ENCODE assay signal across 26 cellular contexts in genomic region chr14:104818714-104819161, GRCh38. TPM values are rescaled to one million over a fixed set of nuclear protein-coding genes. Genes with fewer than 3 reads are reported as not detected.
A peak's percentile ranks its signal among the peaks of the same experiment; 100 is the strongest.
DNase-seq lines count a peak whose midpoint lies in the region; ATAC-seq and TF ChIP-seq lines count a peak whose summit lies in the region.
"Had no signal": no experiment of that assay in that cellular context is flagged by ENCODE, and none has a peak within 500 bp of the region (broad histone marks: within the 10 kb centered on the region; RNA-seq: fewer than 3 reads in every experiment).

No MANE protein-coding gene starts in this region.

- DNase-seq in left ventricle myocardium superior (peak; percentile 14), right atrium auricular region (ENCODE audit: low spot score) (no peak), T-helper 17 cell (no peak), ureter (ENCODE audit: low spot score) (peak; percentile 40), HPDE6-E6E7 (ENCODE audit: extremely low spot score) (no peak)
- DNase-seq: activated gamma-delta T cell treated with Interleukin-2 at 50 U/mL for 16 hours; activated T-cell treated with anti-CD3 and anti-CD28 coated beads, Interleukin-2, amount 50 U/mL, for 1 hour; brain microvascular endothelial cell; DMS79 treated with DMSO at 0.1 percent for 48 hours; effector CD4-positive, alpha-beta T cell; hypothalamus; KG1; MG63; NCI-H1417 treated with DMSO at 0.1 percent for 48 hours; NCI-H2081 treated with DMSO at 0.1 percent for 48 hours; NCI-H226; NCI-H69; stimulated activated CD4-positive, alpha-beta T cell treated with anti-CD3 and anti-CD28 coated beads, Interleukin-4, amount 100 ng/mL, for 24 hours; transverse colon had no signal

- peaks cover 15% of the 10 kb centered on the region for H3K4me1 Mint-ChIP-seq in T-helper 17 cell
- peaks cover 13% of the 10 kb centered on the region for H3K4me1 Mint-ChIP-seq in nephron

- TF ChIP-seq CTCF in right atrium auricular region (IDR thresholded peaks at IDR 0.05) (no peak), nephron (IDR thresholded peaks at IDR 0.05; ENCODE audit: unreplicated experiment in 3 of 3) (no peak)

- H3K27ac ChIP-seq in right atrium auricular region = no peak overlapping the region
- H3K27ac ChIP-seq: BLaER1 treated with 17β-estradiol and CSF1 and Interleukin-3, amounts not matched to agents 10 nM and 100 nM; brain microvascular endothelial cell; neutrophil; PC-9; prostate gland; transverse colon had no signal

- no peak overlapping the region for H3K4me3 ChIP-seq in right atrium auricular region
- H3K4me3 ChIP-seq: BLaER1 treated with 17β-estradiol and CSF1 and Interleukin-3, amounts not matched to agents 10 nM and 100 nM; MG63; PC-9; prostate gland; transverse colon had no signal

- H3K4me3 Mint-ChIP-seq in T-helper 17 cell = no peak overlapping the region
- H3K4me3 Mint-ChIP-seq in nephron = peak overlapping the region in 2 of 3 experiments; percentile 50 to 65

- H3K9me3 Mint-ChIP-seq in nephron = no peaks in the 10 kb centered on the region

- intact Hi-C loops in left ventricle myocardium superior (cut with micrococcal nuclease) = no loop called here

- H3K27me3 Mint-ChIP-seq in T-helper 17 cell (no peaks in the 10 kb centered on the region), nephron (ENCODE audit: low read depth) (peaks cover 2% of the 10 kb centered on the region)

- no peak for ATAC-seq in left ventricle myocardium superior
- no peak for ATAC-seq in T-helper 17 cell
- no peak for ATAC-seq in GM21367 (IDR thresholded peaks at IDR 0.05; ENCODE audit: unreplicated experiment)
- ATAC-seq: HCT116 had no signal

- H3K36me3 ChIP-seq in right atrium auricular region = no peaks in the 10 kb centered on the region
- H3K36me3 ChIP-seq: brain microvascular endothelial cell, MG63, neutrophil, prostate gland, transverse colon had no signal

- H3K27ac Mint-ChIP-seq in T-helper 17 cell = peak overlapping the region; percentile 57
- H3K27ac Mint-ChIP-seq in nephron = no peak overlapping the region

- no peaks in the 10 kb centered on the region for H3K36me3 Mint-ChIP-seq in T-helper 17 cell (ENCODE audit: low read depth)
- no peaks in the 10 kb centered on the region for H3K36me3 Mint-ChIP-seq in nephron (ENCODE audit: low read depth)

- H3K9me3 ChIP-seq in right atrium auricular region (no peaks in the 10 kb centered on the region), T-helper 17 cell (ENCODE audit: control insufficient read depth, low read length, poor library complexity, severe bottlenecking) (no peaks in the 10 kb centered on the region)
- H3K9me3 ChIP-seq: MG63, neutrophil, prostate gland, transverse colon had no signal

- H3K27me3 ChIP-seq in right atrium auricular region = no peaks in the 10 kb centered on the region
- H3K27me3 ChIP-seq: BLaER1 treated with 17β-estradiol and CSF1 and Interleukin-3, amounts not matched to agents 10 nM and 100 nM; brain microvascular endothelial cell; MG63; neutrophil; transverse colon had no signal

- H3K4me1 ChIP-seq in right atrium auricular region = peaks cover 0 to 36% of the 10 kb centered on the region in 2 donors

RNA-seq across cellular contexts. Expression of gene ZBTB42, which starts 17.8 kb away (rescaled TPM):
- total RNA-seq in left ventricle myocardium superior = 5.3 TPM
- total RNA-seq in right atrium auricular region = 1 to 10 TPM; 8.5 to 9.0 TPM
- total RNA-seq in T-helper 17 cell = 1 to 10 TPM; 2.7 to 3.3 TPM
- 9.4 TPM for total RNA-seq in ureter

RNA-seq across cellular contexts. Expression of gene AKT1, which starts 23.2 kb away (rescaled TPM):
- total RNA-seq in left ventricle myocardium superior = 142 TPM
- total RNA-seq in right atrium auricular region = 10 to 100 TPM; 77.7 to 93.8 TPM
- total RNA-seq in T-helper 17 cell = 10 to 100 TPM; 72.4 to 77.2 TPM
- total RNA-seq in ureter = 116 TPM

RNA-seq across cellular contexts. Expression of gene CEP170B, which starts 46.3 kb away (rescaled TPM):
- total RNA-seq in left ventricle myocardium superior (10.7 TPM), right atrium auricular region (10 to 100 TPM in 1 of 2 donors, 1 to 10 TPM in 1; 7.9 to 15.1 TPM), T-helper 17 cell (1 to 10 TPM; 7.0 to 7.7 TPM), ureter (42.2 TPM)

Comparison
In these comparisons a context has a peak if more than half of its experiments do, and no peak if none do; other contexts are left out.
1. DNase-seq: peak in left ventricle myocardium superior (single experiment) and ureter (single experiment); none in right atrium auricular region (single experiment), T-helper 17 cell (0 of 3) and HPDE6-E6E7 (single experiment).